ENCODE assay signal across 1 cellular context in the genomic region with DNA sequence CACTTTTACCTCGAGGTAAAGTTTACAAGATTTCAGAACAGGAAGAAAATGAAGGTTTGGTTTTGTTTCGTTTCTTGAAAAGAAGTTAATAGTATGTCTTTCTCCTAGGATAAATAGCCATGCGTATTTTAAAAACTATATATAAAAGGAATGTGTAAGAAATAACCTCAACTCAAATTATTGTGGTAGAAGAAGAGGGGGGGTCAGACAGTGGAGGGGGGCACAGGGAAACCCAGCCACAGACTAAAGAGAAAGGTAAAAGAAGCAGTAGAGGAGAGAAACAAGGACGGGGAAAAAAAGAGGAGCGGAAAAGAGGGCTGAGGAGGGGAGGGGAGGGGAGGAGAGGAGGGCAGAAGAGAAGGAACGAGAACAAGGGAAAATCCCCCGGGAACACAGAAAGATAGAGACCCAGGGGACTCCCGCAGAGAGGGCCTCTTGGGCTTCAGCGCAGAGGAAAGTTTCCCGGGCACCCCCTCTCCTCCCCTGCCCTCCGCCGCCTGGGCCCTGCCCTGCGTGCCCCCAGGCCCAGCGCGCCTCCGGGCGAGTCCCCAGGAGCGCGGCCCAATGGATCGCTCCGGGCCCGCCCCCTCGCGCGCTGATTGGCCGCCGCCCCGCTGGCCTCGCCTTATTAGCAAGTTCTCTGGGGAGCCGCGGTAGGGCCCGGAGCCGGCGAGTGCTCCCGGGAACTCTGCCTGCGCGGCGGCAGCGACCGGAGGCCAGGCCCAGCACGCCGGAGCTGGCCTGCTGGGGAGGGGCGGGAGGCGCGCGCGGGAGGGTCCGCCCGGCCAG.
TF ChIP-seq lines count a peak whose summit lies in the region.

TSS of gene MSX1 (plus strand) at position 656 of the 789 bp plus-strand sequence. CDS start 235 bp downstream, outside the sequence.

TF ChIP-seq in K562, 482 proteins besides CTCF, POLR2A, EP300 and RAD21 (continued from another document and continues in another):
- TF ChIP-seq, protein P1, sequence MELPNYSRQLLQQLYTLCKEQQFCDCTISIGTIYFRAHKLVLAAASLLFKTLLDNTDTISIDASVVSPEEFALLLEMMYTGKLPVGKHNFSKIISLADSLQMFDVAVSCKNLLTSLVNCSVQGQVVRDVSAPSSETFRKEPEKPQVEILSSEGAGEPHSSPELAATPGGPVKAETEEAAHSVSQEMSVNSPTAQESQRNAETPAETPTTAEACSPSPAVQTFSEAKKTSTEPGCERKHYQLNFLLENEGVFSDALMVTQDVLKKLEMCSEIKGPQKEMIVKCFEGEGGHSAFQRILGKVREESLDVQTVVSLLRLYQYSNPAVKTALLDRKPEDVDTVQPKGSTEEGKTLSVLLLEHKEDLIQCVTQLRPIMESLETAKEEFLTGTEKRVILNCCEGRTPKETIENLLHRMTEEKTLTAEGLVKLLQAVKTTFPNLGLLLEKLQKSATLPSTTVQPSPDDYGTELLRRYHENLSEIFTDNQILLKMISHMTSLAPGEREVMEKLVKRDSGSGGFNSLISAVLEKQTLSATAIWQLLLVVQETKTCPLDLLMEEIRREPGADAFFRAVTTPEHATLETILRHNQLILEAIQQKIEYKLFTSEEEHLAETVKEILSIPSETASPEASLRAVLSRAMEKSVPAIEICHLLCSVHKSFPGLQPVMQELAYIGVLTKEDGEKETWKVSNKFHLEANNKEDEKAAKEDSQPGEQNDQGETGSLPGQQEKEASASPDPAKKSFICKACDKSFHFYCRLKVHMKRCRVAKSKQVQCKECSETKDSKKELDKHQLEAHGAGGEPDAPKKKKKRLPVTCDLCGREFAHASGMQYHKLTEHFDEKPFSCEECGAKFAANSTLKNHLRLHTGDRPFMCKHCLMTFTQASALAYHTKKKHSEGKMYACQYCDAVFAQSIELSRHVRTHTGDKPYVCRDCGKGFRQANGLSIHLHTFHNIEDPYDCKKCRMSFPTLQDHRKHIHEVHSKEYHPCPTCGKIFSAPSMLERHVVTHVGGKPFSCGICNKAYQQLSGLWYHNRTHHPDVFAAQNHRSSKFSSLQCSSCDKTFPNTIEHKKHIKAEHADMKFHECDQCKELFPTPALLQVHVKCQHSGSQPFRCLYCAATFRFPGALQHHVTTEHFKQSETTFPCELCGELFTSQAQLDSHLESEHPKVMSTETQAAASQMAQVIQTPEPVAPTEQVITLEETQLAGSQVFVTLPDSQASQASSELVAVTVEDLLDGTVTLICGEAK (IDR thresholded peaks at IDR 0.05) = 0 out of 2 replicates have a peak, but pooled peaks have one; percentile 12
- TF ChIP-seq, protein P1 (CRISPR knock-in tag; IDR thresholded peaks at IDR 0.05) = no peak
- TF ChIP-seq DNMT1 (IDR thresholded peaks at IDR 0.05) (no peak), RUNX1 (IDR thresholded peaks at IDR 0.05; ENCODE audit: low read depth) (no peak), CEBPG (CRISPR knock-in tag; IDR thresholded peaks at IDR 0.05) (no peak), CEBPG (tag; conservative IDR thresholded peaks at IDR 0.05 in 1 of 2, IDR thresholded peaks at IDR 0.05 in 1 of 2) (no peak), NONO (IDR thresholded peaks at IDR 0.05; ENCODE audit: low read depth in 2 of 2, low read length in 1 of 2) (peak; percentile 72 to 87), ZNF282 (CRISPR knock-in tag; IDR thresholded peaks at IDR 0.05) (no peak), STAT5B (CRISPR knock-in tag; IDR thresholded peaks at IDR 0.05) (no peak), SMARCC2 (IDR thresholded peaks at IDR 0.05; ENCODE audit: low read depth) (no peak), HDAC1 (IDR thresholded peaks at IDR 0.05) (no peak), OTX1 (CRISPR knock-in tag; IDR thresholded peaks at IDR 0.05) (0 out of 2 replicates have a peak, but pooled peaks have one; percentile 8), SRSF1 (IDR thresholded peaks at IDR 0.05; ENCODE audit: low read depth, low read length) (no peak), ZNF431 (CRISPR knock-in tag; IDR thresholded peaks at IDR 0.05) (no peak), UBTF (IDR thresholded peaks at IDR 0.05; ENCODE audit: borderline replicate concordance in 1 of 2, low read depth in 2 of 2, low read length in 2 of 2) (peak; percentile 83 to 91), SIN3B (IDR thresholded peaks at IDR 0.05; ENCODE audit: low read depth) (0 out of 2 replicates have a peak, but pooled peaks have one; percentile 59), TCF3 (CRISPR knock-in tag; IDR thresholded peaks at IDR 0.05) (no peak), SMC3 (conservative IDR thresholded peaks at IDR 0.05; ENCODE audit: insufficient read depth, low read depth, low read length) (no peak), SUPT5H (IDR thresholded peaks at IDR 0.05) (peak; percentile 41; the same call in 1 of the 2 replicates), E2F8 (IDR thresholded peaks at IDR 0.05; ENCODE audit: low read depth, partially characterized antibody) (no peak), ZNF217 (CRISPR knock-in tag; IDR thresholded peaks at IDR 0.05) (no peak), NEUROD1 (IDR thresholded peaks at IDR 0.05; ENCODE audit: borderline replicate concordance, low read depth, low read length, partially characterized antibody) (peak; percentile 23), ZNF695 (CRISPR knock-in tag; IDR thresholded peaks at IDR 0.05) (no peak), BRF1 (IDR thresholded peaks at IDR 0.05; ENCODE audit: borderline replicate concordance, extremely low read depth, insufficient read length) (no peak), SNIP1 (IDR thresholded peaks at IDR 0.05; ENCODE audit: low read depth) (no peak), DACH1 (IDR thresholded peaks at IDR 0.05; ENCODE audit: partially characterized antibody) (no peak), E2F6 (IDR thresholded peaks at IDR 0.05; ENCODE audit: borderline replicate concordance in 1 of 2, extremely low read depth in 1 of 2, insufficient read depth in 1 of 2, insufficient read length in 1 of 2, low read depth in 1 of 2, low read length in 1 of 2, poor library complexity in 1 of 2, severe bottlenecking in 1 of 2) (peak in 1 of 2 experiments; percentile 63), RBM22 (IDR thresholded peaks at IDR 0.05; ENCODE audit: low read depth, low read length, poor library complexity, severe bottlenecking) (no peak), POLR3A (IDR thresholded peaks at IDR 0.05; ENCODE audit: borderline replicate concordance, extremely low read depth, insufficient read depth, insufficient read length) (no peak), KDM5B (IDR thresholded peaks at IDR 0.05; ENCODE audit: insufficient replicate concordance, low read depth, low read length) (peak; percentile 90), L3MBTL2 (IDR thresholded peaks at IDR 0.05) (0 out of 2 replicates have a peak, but pooled peaks have one; percentile 44), TCF7 (IDR thresholded peaks at IDR 0.05; ENCODE audit: borderline replicate concordance) (no peak), RAD51 (IDR thresholded peaks at IDR 0.05; ENCODE audit: borderline replicate concordance, low read depth) (no peak), CBX8 (IDR thresholded peaks at IDR 0.05; ENCODE audit: borderline replicate concordance, extremely low read depth, low read depth, low read length, poor library complexity, severe bottlenecking) (no peak), ZBED1 (IDR thresholded peaks at IDR 0.05) (no peak), ZNF75A (CRISPR knock-in tag; IDR thresholded peaks at IDR 0.05) (no peak), ZNF174 (CRISPR knock-in tag; IDR thresholded peaks at IDR 0.05) (no peak), BRD4 (IDR thresholded peaks at IDR 0.05) (no peak), POLR2H (tag; IDR thresholded peaks at IDR 0.05; ENCODE audit: low read depth) (no peak; the same call in 1 of the 2 replicates)
- TF ChIP-seq, protein P2, sequence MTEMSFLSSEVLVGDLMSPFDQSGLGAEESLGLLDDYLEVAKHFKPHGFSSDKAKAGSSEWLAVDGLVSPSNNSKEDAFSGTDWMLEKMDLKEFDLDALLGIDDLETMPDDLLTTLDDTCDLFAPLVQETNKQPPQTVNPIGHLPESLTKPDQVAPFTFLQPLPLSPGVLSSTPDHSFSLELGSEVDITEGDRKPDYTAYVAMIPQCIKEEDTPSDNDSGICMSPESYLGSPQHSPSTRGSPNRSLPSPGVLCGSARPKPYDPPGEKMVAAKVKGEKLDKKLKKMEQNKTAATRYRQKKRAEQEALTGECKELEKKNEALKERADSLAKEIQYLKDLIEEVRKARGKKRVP (CRISPR knock-in tag; IDR thresholded peaks at IDR 0.05) = no peak
